Comparison of ENCODE assay signal across 12 cellular contexts in genomic region chr6:2378891-2379652, GRCh38.
DNase-seq lines count a peak whose midpoint lies in the region; ATAC-seq and TF ChIP-seq lines count a peak whose summit lies in the region.
"Had no signal": no experiment of that assay in that cellular context is flagged by ENCODE, and none has a peak within 500 bp of the region (broad histone marks: within the 10 kb centered on the region; RNA-seq: fewer than 3 reads in every experiment).

No MANE protein-coding gene starts in this region.

- no peaks in the 10 kb centered on the region for H3K36me3 Mint-ChIP-seq in activated CD8-positive, alpha-beta memory T cell treated with anti-CD3 and anti-CD28 coated beads, Interleukin-2, amount 10 ng/mL, durations not matched to agents 7 days and 5 days

- no peaks in the 10 kb centered on the region for H3K9me3 Mint-ChIP-seq in activated CD8-positive, alpha-beta memory T cell treated with anti-CD3 and anti-CD28 coated beads, Interleukin-2, amount 10 ng/mL, durations not matched to agents 7 days and 5 days (ENCODE audit: low read depth)

- peaks cover 3% of the 10 kb centered on the region for H3K4me1 Mint-ChIP-seq in activated CD8-positive, alpha-beta memory T cell treated with anti-CD3 and anti-CD28 coated beads, Interleukin-2, amount 10 ng/mL, durations not matched to agents 7 days and 5 days

- no peaks in the 10 kb centered on the region for H3K27me3 Mint-ChIP-seq in activated CD8-positive, alpha-beta memory T cell treated with anti-CD3 and anti-CD28 coated beads, Interleukin-2, amount 10 ng/mL, durations not matched to agents 7 days and 5 days

- H3K4me3 Mint-ChIP-seq in activated CD8-positive, alpha-beta memory T cell treated with anti-CD3 and anti-CD28 coated beads, Interleukin-2, amount 10 ng/mL, durations not matched to agents 7 days and 5 days = no peak overlapping the region

- TF ChIP-seq CTCF in choroid plexus epithelial cell (conservative IDR thresholded peaks at IDR 0.05; ENCODE audit: low read depth, low read length) = no peak

- peak; percentile 80 for ATAC-seq in activated CD8-positive, alpha-beta memory T cell treated with anti-CD3 and anti-CD28 coated beads, Interleukin-2, amount 10 ng/mL, durations not matched to agents 7 days and 5 days
- no peak for ATAC-seq in HG03280 (IDR thresholded peaks at IDR 0.05; ENCODE audit: unreplicated experiment)
- no peak for ATAC-seq in GM21723 (IDR thresholded peaks at IDR 0.05; ENCODE audit: unreplicated experiment)

- no peak overlapping the region for H3K4me3 ChIP-seq in choroid plexus epithelial cell (ENCODE audit: low read depth, low read length)

- DNase-seq in activated CD8-positive, alpha-beta memory T cell treated with anti-CD3 and anti-CD28 coated beads, Interleukin-2, amount 10 ng/mL, durations not matched to agents 7 days and 5 days = no peak
- no peak for DNase-seq in activated CD8-positive, alpha-beta memory T cell treated with anti-CD3 and anti-CD28 coated beads for 24 hours
- DNase-seq in LHCN-M2 (ENCODE audit: low read depth) (peak; percentile 77), choroid plexus epithelial cell (ENCODE audit: low read depth) (peak; percentile 53), pulmonary artery endothelial cell (ENCODE audit: low read depth, low spot score) (peak; percentile 43), HK-2 (ENCODE audit: unreplicated experiment) (no peak)
- DNase-seq: anterior cingulate cortex; MM.1S; NCI-H526 treated with DMSO at 0.1 percent for 48 hours; stimulated activated CD4-positive, alpha-beta T cell treated with anti-CD3 and anti-CD28 coated beads, Interleukin-2, amount 100 ng/mL, for 48 hours had no signal

- peak overlapping the region; percentile 40 for H3K27ac Mint-ChIP-seq in activated CD8-positive, alpha-beta memory T cell treated with anti-CD3 and anti-CD28 coated beads, Interleukin-2, amount 10 ng/mL, durations not matched to agents 7 days and 5 days

- CTCF ChIA-PET in activated CD8-positive, alpha-beta memory T cell treated with anti-CD3 and anti-CD28 coated beads, Interleukin-2, amount 10 ng/mL, durations not matched to agents 7 days and 5 days (lab: Charles Lee) = interaction anchor here (0.6 to 1.1 kb wide), 5 partner anchors 25 to 582 kb away, joined by 3 to 5 read pairs (median 3); no protein-coding TSS in a partner anchor

Comparison
In these comparisons a context has a peak if more than half of its experiments do, and no peak if none do; other contexts are left out.
1. DNase-seq: peak in LHCN-M2 (single experiment), choroid plexus epithelial cell (single experiment) and pulmonary artery endothelial cell (single experiment); none in activated CD8-positive, alpha-beta memory T cell treated with anti-CD3 and anti-CD28 coated beads, Interleukin-2, amount 10 ng/mL, durations not matched to agents 7 days and 5 days (single experiment), activated CD8-positive, alpha-beta memory T cell treated with anti-CD3 and anti-CD28 coated beads for 24 hours (single experiment) and HK-2 (single experiment).